In genomic region chr16:2505695-2506094, GRCh38 we compare ENCODE assay signal across 21 cellular contexts. TPM values are rescaled to one million over a fixed set of nuclear protein-coding genes. Genes with fewer than 3 reads are reported as not detected.
A peak's percentile ranks its signal among the peaks of the same experiment; 100 is the strongest.
DNase-seq lines count a peak whose midpoint lies in the region; ATAC-seq, FAIRE-seq and TF ChIP-seq lines count a peak whose summit lies in the region.
"Had no signal": no experiment of that assay in that cellular context is flagged by ENCODE, and none has a peak within 500 bp of the region (broad histone marks: within the 10 kb centered on the region; RNA-seq: fewer than 3 reads in every experiment).

No MANE protein-coding gene starts in this region.

- H3K4me2 ChIP-seq in BLaER1 = no peak overlapping the region
- peak overlapping the region; percentile 37; the same call in 1 of the 2 replicates for H3K4me2 ChIP-seq in DOHH2 (ENCODE audit: low read length)
- H3K4me2 ChIP-seq in osteoblast (ENCODE audit: insufficient read depth, low read length) = no peak overlapping the region

- DNase-seq in bronchial epithelial cell (ENCODE audit: low read depth) (no peak), osteoblast (ENCODE audit: insufficient read length, low spot score, missing footprints) (peak; percentile 4), cerebellum (ENCODE audit: low spot score) (no peak), NOMO-1 treated with dmso at 0.1 percent for 144 hours (lab: John Stamatoyannopoulos, UW; ENCODE audit: unreplicated experiment) (no peak)
- DNase-seq: CD4-positive, alpha-beta memory T cell; DND-41; GM23248; H9; KBM-7; NCI-H1092; NCI-H1436 treated with DMSO at 0.1 percent for 48 hours; NCI-H1930; NCI-H2227 treated with DMSO at 0.1 percent for 48 hours; NCI-H510A treated with DMSO at 0.1 percent for 48 hours; NCI-H748 treated with DMSO at 0.1 percent for 48 hours; SHP77 had no signal

- H3K4me1 ChIP-seq in BLaER1 = peaks cover 58% of the 10 kb centered on the region
- H3K4me1 ChIP-seq in DOHH2 (ENCODE audit: control insufficient read depth, low read length) = peaks cover 91% of the 10 kb centered on the region
- H3K4me1 ChIP-seq in osteoblast (ENCODE audit: insufficient read depth, low read length) = peaks cover 7% of the 10 kb centered on the region

- peaks cover 17% of the 10 kb centered on the region for H3F3A ChIP-seq in DOHH2 (ENCODE audit: control insufficient read depth, insufficient read depth)

- no peaks in the 10 kb centered on the region for H3K9me2 ChIP-seq in DOHH2 (replicated peaks; ENCODE audit: control insufficient read depth, low read length)

- H4K20me1 ChIP-seq in BLaER1 (peaks cover 34% of the 10 kb centered on the region), DOHH2 (ENCODE audit: control insufficient read depth, insufficient read depth, low read depth, low read length) (0 out of 2 replicates have a peak, but pooled peaks cover 3% of the 10 kb centered on the region), osteoblast (ENCODE audit: insufficient read depth, low read length) (peaks cover 18% of the 10 kb centered on the region)

- H3K4me3 ChIP-seq in BLaER1 (no peak overlapping the region), DOHH2 (ENCODE audit: low read length) (no peak overlapping the region), bronchial epithelial cell (ENCODE audit: low read depth, low read length) (no peak overlapping the region), osteoblast (ENCODE audit: insufficient read depth, low read length) (no peak overlapping the region)
- H3K4me3 ChIP-seq: GM23248 had no signal

- H3K9me3 ChIP-seq in BLaER1 (no peaks in the 10 kb centered on the region), DOHH2 (ENCODE audit: control insufficient read depth, insufficient read depth, low read length) (no peaks in the 10 kb centered on the region), osteoblast (ENCODE audit: low read depth, low read length) (no peaks in the 10 kb centered on the region)

- H3K9ac ChIP-seq in BLaER1 = 0 out of 2 replicates have a peak overlapping the region, but pooled peaks have one; percentile 40
- H3K9ac ChIP-seq: GM23248 had no signal

- no peaks in the 10 kb centered on the region for H3K27me3 ChIP-seq in BLaER1
- no peaks in the 10 kb centered on the region for H3K27me3 ChIP-seq in DOHH2 (ENCODE audit: control insufficient read depth, low read length)
- no peaks in the 10 kb centered on the region for H3K27me3 ChIP-seq in bronchial epithelial cell (ENCODE audit: control insufficient read depth, insufficient read depth, low read length)
- no peaks in the 10 kb centered on the region for H3K27me3 ChIP-seq in osteoblast (ENCODE audit: insufficient read depth, low read length)

- H3K36me3 ChIP-seq in BLaER1 (peaks cover 39% of the 10 kb centered on the region), DOHH2 (ENCODE audit: control insufficient read depth, low read length) (peaks cover 13% of the 10 kb centered on the region), bronchial epithelial cell (ENCODE audit: control insufficient read depth, insufficient read depth, low read length) (no peaks in the 10 kb centered on the region), osteoblast (ENCODE audit: insufficient read depth, low read length) (peaks cover 6% of the 10 kb centered on the region)

- no peak for TF ChIP-seq CTCF in DOHH2 (IDR thresholded peaks at IDR 0.05; ENCODE audit: low read depth, low read length, poor library complexity, severe bottlenecking)
- TF ChIP-seq CTCF in bronchial epithelial cell (IDR thresholded peaks at IDR 0.05; ENCODE audit: insufficient read depth, low read length, severe bottlenecking) = no peak
- TF ChIP-seq CTCF in osteoblast (IDR thresholded peaks at IDR 0.05; ENCODE audit: extremely low read depth, low read depth, low read length) = no peak

- H2AFZ ChIP-seq in osteoblast (ENCODE audit: low read length) = no peak overlapping the region
- H2AFZ ChIP-seq: GM23248 had no signal

- FAIRE-seq in bronchial epithelial cell (lab: Jason Lieb, UNC) = peak; percentile 55

- H3K27ac ChIP-seq in BLaER1 = no peak overlapping the region
- 0 out of 2 replicates have a peak overlapping the region, but pooled peaks have one; percentile 92 for H3K27ac ChIP-seq in DOHH2 (ENCODE audit: low read depth, low read length)
- H3K27ac ChIP-seq in osteoblast (ENCODE audit: low read depth, low read length) = no peak overlapping the region
- H3K27ac ChIP-seq: GM23248 had no signal

- peaks cover 14% of the 10 kb centered on the region for H3K79me2 ChIP-seq in DOHH2 (ENCODE audit: control insufficient read depth, low read length)
- no peaks in the 10 kb centered on the region for H3K79me2 ChIP-seq in osteoblast (ENCODE audit: insufficient read depth, low read length)

- ATAC-seq in HG03175 (IDR thresholded peaks at IDR 0.05; ENCODE audit: unreplicated experiment) = no peak

RNA-seq across cellular contexts. Expression of gene ATP6V0C, which starts 8.1 kb away (rescaled TPM):
- total RNA-seq in bronchial epithelial cell = 7.9 and 13.2 TPM in 2 replicates
- 18.8 and 22.7 TPM in 2 replicates for total RNA-seq in osteoblast
- total RNA-seq in cerebellum = 23.9 TPM

RNA-seq across cellular contexts. Expression of gene AMDHD2, which starts 14.5 kb away (rescaled TPM):
- total RNA-seq in bronchial epithelial cell (27.7 and 35.8 TPM in 2 replicates), osteoblast (88.4 and 94.8 TPM in 2 replicates), cerebellum (22.3 TPM)

RNA-seq across cellular contexts. Expression of gene CEMP1, which starts 25.5 kb away (rescaled TPM):
- total RNA-seq in bronchial epithelial cell = 0.26 TPM in 1 of 2 replicates, not detected in the other
- not detected in 2 replicates for total RNA-seq in osteoblast
- total RNA-seq in cerebellum = not detected
- total RNA-seq: A673, GM23248, H9, RPMI7951 had no signal

RNA-seq across cellular contexts. Expression of gene TBC1D24, which starts 30.8 kb away (rescaled TPM):
- total RNA-seq in bronchial epithelial cell = 4.7 and 5.4 TPM in 2 replicates
- total RNA-seq in osteoblast = 15.9 and 16.6 TPM in 2 replicates
- 30.4 TPM for total RNA-seq in cerebellum

RNA-seq across cellular contexts. Expression of gene PDPK1, which starts 32.1 kb away (rescaled TPM):
- total RNA-seq in bronchial epithelial cell = 11.8 and 17.7 TPM in 2 replicates
- total RNA-seq in osteoblast = 19.2 and 23.2 TPM in 2 replicates
- 29.7 TPM for total RNA-seq in cerebellum
